ENCODE assay signal across 8 cellular contexts in genomic region chr19:53365134-53365898, GRCh38. TPM values are rescaled to one million over a fixed set of nuclear protein-coding genes. Genes with fewer than 3 reads are reported as not detected.
DNase-seq lines count a peak whose midpoint lies in the region; ATAC-seq and TF ChIP-seq lines count a peak whose summit lies in the region.

Gene ZNF525, plus strand, starts transcription at chr19:53365705. Its CDS starts 6,577 bp downstream, at chr19:53372282.

- H3K27ac Mint-ChIP-seq in chondrocyte (ENCODE audit: unreplicated experiment) = peak within 1 kb of the TSS; percentile 83

- CTCF ChIA-PET in AG04450 (lab: Charles Lee) = interaction anchor here (0.5 to 1.2 kb wide), 2 partner anchors 35 to 170 kb away, joined by 3 read pairs; no protein-coding TSS in a partner anchor

- TF ChIP-seq CTCF in AG04450 (IDR thresholded peaks at IDR 0.05; ENCODE audit: low read depth, low read length) = 0 out of 2 replicates have a peak, but pooled peaks have one; percentile 16
- peak; percentile 62 for TF ChIP-seq CTCF in chondrocyte (IDR thresholded peaks at IDR 0.05)

- H3K4me3 Mint-ChIP-seq in chondrocyte (ENCODE audit: unreplicated experiment) = peak within 1 kb of the TSS; percentile 92

- H3K4me3 ChIP-seq in AG04450 (ENCODE audit: low read depth, low read length) = peak within 1 kb of the TSS; percentile 74

- H3K27ac ChIP-seq in AG04450 (ENCODE audit: low read depth, low read length) = no peak within 1 kb of the TSS

- H3K9me3 Mint-ChIP-seq in chondrocyte (ENCODE audit: low read depth) = peaks cover 4% of the 10 kb centered on the region

- peaks cover 18% of the 10 kb centered on the region for H3K4me1 Mint-ChIP-seq in chondrocyte (ENCODE audit: low read depth)

- H3K27me3 Mint-ChIP-seq in chondrocyte (ENCODE audit: low read depth) = no peaks in the 10 kb centered on the region

- H3K9me3 ChIP-seq in AG04450 (ENCODE audit: control insufficient read depth, insufficient read depth, low read length) = no peaks in the 10 kb centered on the region; the same call in 1 of the 2 replicates

- DNase-seq in AG04450 (ENCODE audit: low read depth, low spot score) = no peak
- DNase-seq in NCI-H226 = peak; percentile 73
- DNase-seq in activated CD4-positive, alpha-beta T cell treated with anti-CD3 and anti-CD28 coated beads for 24 hours (ENCODE audit: low read depth in 2 of 2) = peak; percentile 87 to 96
- peak; percentile 94 for DNase-seq in chondrocyte (ENCODE audit: low spot score)
- DNase-seq in left colon = peak; percentile 90 to 97
- DNase-seq in stimulated activated CD4-positive, alpha-beta T cell treated with anti-CD3 and anti-CD28 coated beads, Interleukin-1b, Interleukin-23, amount 100 ng/mL, for 4 hours (ENCODE audit: low read depth in 2 of 2) = peak; percentile 97 to 98

- peak; percentile 73 for ATAC-seq in GM18870 (IDR thresholded peaks at IDR 0.05; ENCODE audit: unreplicated experiment)
- ATAC-seq in HG03108 (IDR thresholded peaks at IDR 0.05; ENCODE audit: unreplicated experiment) = peak; percentile 92
- ATAC-seq in left colon = peak; percentile 100

- no peaks in the 10 kb centered on the region for H3K27me3 ChIP-seq in AG04450 (ENCODE audit: control insufficient read depth, insufficient read depth, low read length)

- intact Hi-C loops in left colon (cut with DNase I, micrococcal nuclease) = no loop called here

- POLR2A ChIA-PET in AG04450 (lab: Yijun Ruan, JAX) = no interaction called here

- H3K36me3 Mint-ChIP-seq in chondrocyte (ENCODE audit: low read depth) = peaks cover 2% of the 10 kb centered on the region

RNA-seq across cellular contexts. Expression of gene ZNF525, which starts in this region (rescaled TPM):
- polyA plus RNA-seq in AG04450 (2011; rRNA removed) = 1.6 and 2.9 TPM in 2 replicates
- polyA minus RNA-seq in AG04450 (2011; rRNA and poly(A)+ RNA removed) = 1.2 and 3.2 TPM in 2 replicates
- total RNA-seq in chondrocyte (5.9 to 6.9 TPM (median 6.4 TPM) in 3 replicates), left colon (1 to 10 TPM; 8.6 to 9.3 TPM)
